19 cellular contexts compared by ENCODE assay signal in the genomic region with DNA sequence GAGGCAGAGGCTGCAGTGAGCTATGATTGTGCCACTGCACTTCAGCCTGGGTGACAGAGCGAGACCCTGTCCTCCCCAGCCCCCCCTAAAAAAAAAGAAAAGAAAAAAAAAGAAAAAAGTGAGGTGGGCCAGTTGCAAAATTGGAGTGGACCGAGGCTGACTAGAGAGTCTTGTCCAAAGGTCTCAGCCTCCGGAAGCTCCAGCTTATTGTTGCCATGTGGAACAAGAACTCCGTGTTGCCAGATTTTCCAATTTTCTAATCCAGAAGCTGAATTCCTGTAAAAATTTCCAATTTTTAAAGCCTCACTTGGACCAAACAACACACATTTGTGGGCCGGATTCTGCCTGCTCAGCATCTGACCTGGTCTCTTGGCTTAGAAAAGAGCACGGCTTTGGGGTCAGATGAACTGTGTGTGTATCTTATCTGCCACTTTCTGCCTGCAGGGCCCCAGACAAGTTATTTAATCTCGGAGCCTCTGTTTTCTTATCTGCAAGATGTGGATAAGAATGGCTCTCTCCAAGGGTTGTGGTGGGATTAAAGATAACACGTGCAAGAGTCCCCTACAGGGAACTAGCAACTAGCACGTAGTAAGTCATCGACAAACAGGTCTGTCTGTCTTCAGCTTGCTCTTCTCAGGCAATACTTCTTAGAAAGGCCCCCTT.
DNase-seq lines count a peak whose midpoint lies in the region; ATAC-seq, FAIRE-seq and TF ChIP-seq lines count a peak whose summit lies in the region.
"Had no signal": no experiment of that assay in that cellular context is flagged by ENCODE, and none has a peak within 500 bp of the region (broad histone marks: within the 10 kb centered on the region; RNA-seq: fewer than 3 reads in every experiment).

No MANE protein-coding gene starts in this region.

- H3K9ac ChIP-seq in HUES6 (ENCODE audit: low read length) = peak overlapping the region; percentile 49
- H3K9ac ChIP-seq in K562 (ENCODE audit: insufficient read depth in 1 of 2, low read depth in 2 of 2, low read length in 2 of 2) = no peak overlapping the region

- 0 out of 2 replicates have a peak, but pooled peaks cover 4% of the 10 kb centered on the region for H4K20me1 ChIP-seq in K562 (replicated peaks; ENCODE audit: control insufficient read depth, insufficient read depth, low read length)

- intact Hi-C loops in K562 (cut with micrococcal nuclease) = no loop called here
- intact Hi-C loops in right lobe of liver (cut with DNase I) = no loop called here

- no peak for TF ChIP-seq EP300 in A549 (IDR thresholded peaks at IDR 0.05)
- TF ChIP-seq EP300 in K562 (IDR thresholded peaks at IDR 0.05; ENCODE audit: low read length) = 0 out of 2 replicates have a peak, but pooled peaks have one; percentile 9

- POLR2A ChIA-PET in A549 (lab: Yijun Ruan, JAX) = no interaction called here
- POLR2A ChIA-PET in K562 (lab: Yijun Ruan, JAX) = no interaction called here

- WGBS in A549 (ENCODE audit: missing lambda C conversion rate) = 74% methylated on average over 10 of the region's 10 CpGs
- 4% methylated on average over 9 of the region's 10 CpGs for WGBS in K562 (ENCODE audit: insufficient coverage, low coverage, missing lambda C conversion rate)
- 37% methylated on average over 9 of the region's 10 CpGs for WGBS in right lobe of liver (ENCODE audit: insufficient coverage, low coverage, low lambda C conversion rate, missing lambda C conversion rate)

- H3K4me2 ChIP-seq in A549 = no peak overlapping the region
- H3K4me2 ChIP-seq in K562 (ENCODE audit: insufficient read depth, low read length) = no peak overlapping the region

- ATAC-seq in A549 (no peak), K562 (peak; percentile 47; the same call in 2 of the 3 replicates), right lobe of liver (peak; percentile 36 to 86 (median 54)), GM21737 (IDR thresholded peaks at IDR 0.05; ENCODE audit: unreplicated experiment) (no peak)
- ATAC-seq: Panc1 had no signal

- TF ChIP-seq CTCF in A549 (IDR thresholded peaks at IDR 0.05) = no peak
- no peak for TF ChIP-seq CTCF in K562 (IDR thresholded peaks at IDR 0.05 in 2 of 3, conservative IDR thresholded peaks at IDR 0.05 in 1 of 3; ENCODE audit: insufficient read depth in 2 of 3, low read depth in 1 of 3, low read length in 3 of 3)
- no peak for TF ChIP-seq CTCF in right lobe of liver (IDR thresholded peaks at IDR 0.05)

- no peak overlapping the region for H2AFZ ChIP-seq in K562 (ENCODE audit: low read depth, low read length)

- FAIRE-seq in A549 (lab: Jason Lieb, UNC) (no peak), K562 (lab: Jason Lieb, UNC) (no peak)
- FAIRE-seq: H1 had no signal

- no peak for TF ChIP-seq RAD21 in A549 (conservative IDR thresholded peaks at IDR 0.05 in 1 of 2, IDR thresholded peaks at IDR 0.05 in 1 of 2)
- no peak for TF ChIP-seq RAD21 in K562 (CRISPR knock-in tag; conservative IDR thresholded peaks at IDR 0.05 in 1 of 2, IDR thresholded peaks at IDR 0.05 in 1 of 2)

- no peaks in the 10 kb centered on the region for H3K9me1 ChIP-seq in K562 (ENCODE audit: control insufficient read depth, insufficient read depth, low read length)

- DNase-seq in A549 (ENCODE audit: low read depth in 1 of 2, low spot score in 1 of 2) = no peak
- peak in 3 of 4 experiments; percentile 36 to 55 (median 51) for DNase-seq in K562 (ENCODE audit: extremely low read depth in 1 of 4, low spot score in 3 of 4)
- no peak for DNase-seq in right lobe of liver
- DNase-seq in SJCRH30 = no peak
- DNase-seq in A172 (ENCODE audit: low spot score) = no peak
- DNase-seq in NCI-H69 (lab: John Stamatoyannopoulos, UW) = no peak
- DNase-seq: ACHN; CD4-positive, alpha-beta memory T cell; Karpas-422; MM.1S; NCI-H1105; NCI-H1694 treated with DMSO at 0.1 percent for 48 hours; NCI-H446; NCI-H748 treated with DMSO at 0.1 percent for 48 hours; SHP77 had no signal

- TF ChIP-seq POLR2A in A549 (IDR thresholded peaks at IDR 0.05; ENCODE audit: low read length) = no peak
- no peak for TF ChIP-seq POLR2A in K562 (conservative IDR thresholded peaks at IDR 0.05)
- no peak for TF ChIP-seq POLR2A in right lobe of liver (IDR thresholded peaks at IDR 0.05)

- H3K4me1 ChIP-seq in A549 (no peaks in the 10 kb centered on the region), HUES6 (ENCODE audit: control insufficient read depth, insufficient read depth, low read length) (peaks cover 8% of the 10 kb centered on the region; the same call in 1 of the 2 replicates), K562 (replicated peaks in 1 of 2; ENCODE audit: control insufficient read depth in 2 of 2, insufficient read depth in 2 of 2, low read length in 2 of 2) (peaks cover 0 to 5% of the 10 kb centered on the region in 2 experiments; a peak in 4 of 5 replicates), right lobe of liver (peaks cover 0 to 22% (median 5%) of the 10 kb centered on the region in 4 donors), SJCRH30 (no peaks in the 10 kb centered on the region)

- CTCF ChIA-PET in A549 (lab: Yijun Ruan, JAX) = interaction anchor here (0.6 to 1.3 kb wide), 3 partner anchors 10 to 442 kb away, joined by 3 read pairs; no protein-coding TSS in a partner anchor
- CTCF ChIA-PET in K562 (lab: Yijun Ruan, JAX; ENCODE audit: low intra/inter-chr PET ratio) = no interaction called here

- no peak overlapping the region for H3K4me3 ChIP-seq in A549
- H3K4me3 ChIP-seq in HUES6 (ENCODE audit: low read depth, low read length) = no peak overlapping the region
- no peak overlapping the region for H3K4me3 ChIP-seq in K562
- no peak overlapping the region for H3K4me3 ChIP-seq in right lobe of liver
- H3K4me3 ChIP-seq in SJCRH30 = no peak overlapping the region

- H3K27me3 ChIP-seq in HUES6 (ENCODE audit: control insufficient read depth, insufficient read depth, low read length) (peaks cover 7% of the 10 kb centered on the region; the same call in 1 of the 2 replicates), K562 (ENCODE audit: control insufficient read depth in 2 of 2, insufficient read depth in 2 of 2, low read length in 2 of 2) (peaks cover 6 to 41% of the 10 kb centered on the region in 2 experiments; a peak in 3 of 5 replicates), right lobe of liver (no peaks in the 10 kb centered on the region), SJCRH30 (peaks cover 14% of the 10 kb centered on the region)

- no TSS peak for BruUV-seq in K562 (replicated peaks; lab: Mats Ljungman, UMichigan)

- H3K27ac ChIP-seq in A549 (no peak overlapping the region), HUES6 (ENCODE audit: low read depth, low read length) (no peak overlapping the region), K562 (ENCODE audit: extremely low read depth, low read depth, low read length) (no peak overlapping the region), right lobe of liver (peak overlapping the region in 1 of 3 donors; percentile 46), SJCRH30 (no peak overlapping the region)

- no peaks in the 10 kb centered on the region for H3K79me2 ChIP-seq in K562 (ENCODE audit: control insufficient read depth, insufficient read depth, low read length)

- H3K36me3 ChIP-seq in HUES6 (ENCODE audit: control insufficient read depth, insufficient read depth, low read length) (no peaks in the 10 kb centered on the region), K562 (ENCODE audit: control insufficient read depth, insufficient read depth, low read length) (no peaks in the 10 kb centered on the region), right lobe of liver (no peaks in the 10 kb centered on the region), SJCRH30 (no peaks in the 10 kb centered on the region)

- no peaks in the 10 kb centered on the region for H3K9me3 ChIP-seq in A549
- H3K9me3 ChIP-seq in HUES6 (ENCODE audit: control insufficient read depth, insufficient read depth, low read depth, low read length) = no peaks in the 10 kb centered on the region
- no peaks in the 10 kb centered on the region for H3K9me3 ChIP-seq in K562 (replicated peaks; ENCODE audit: control insufficient read depth, insufficient read depth, low read depth, low read length)
- H3K9me3 ChIP-seq in right lobe of liver = no peaks in the 10 kb centered on the region
- H3K9me3 ChIP-seq in SJCRH30 (replicated peaks) = no peaks in the 10 kb centered on the region

- in situ Hi-C loops in K562 (cut with MboI) = no loop called here

TF ChIP-seq in A549, 52 proteins besides CTCF, POLR2A, EP300 and RAD21:
- TF ChIP-seq MAFK (IDR thresholded peaks at IDR 0.05; ENCODE audit: partially characterized antibody) = peak; percentile 39
- TF ChIP-seq, protein P1, sequence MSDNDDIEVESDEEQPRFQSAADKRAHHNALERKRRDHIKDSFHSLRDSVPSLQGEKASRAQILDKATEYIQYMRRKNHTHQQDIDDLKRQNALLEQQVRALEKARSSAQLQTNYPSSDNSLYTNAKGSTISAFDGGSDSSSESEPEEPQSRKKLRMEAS (IDR thresholded peaks at IDR 0.05) = no peak

TF ChIP-seq in K562, 482 proteins besides CTCF, POLR2A, EP300 and RAD21 (continues in another document):
- no peak for TF ChIP-seq CBX8 (IDR thresholded peaks at IDR 0.05; ENCODE audit: borderline replicate concordance, extremely low read depth, low read depth, low read length, poor library complexity, severe bottlenecking)
- TF ChIP-seq, protein P2, sequence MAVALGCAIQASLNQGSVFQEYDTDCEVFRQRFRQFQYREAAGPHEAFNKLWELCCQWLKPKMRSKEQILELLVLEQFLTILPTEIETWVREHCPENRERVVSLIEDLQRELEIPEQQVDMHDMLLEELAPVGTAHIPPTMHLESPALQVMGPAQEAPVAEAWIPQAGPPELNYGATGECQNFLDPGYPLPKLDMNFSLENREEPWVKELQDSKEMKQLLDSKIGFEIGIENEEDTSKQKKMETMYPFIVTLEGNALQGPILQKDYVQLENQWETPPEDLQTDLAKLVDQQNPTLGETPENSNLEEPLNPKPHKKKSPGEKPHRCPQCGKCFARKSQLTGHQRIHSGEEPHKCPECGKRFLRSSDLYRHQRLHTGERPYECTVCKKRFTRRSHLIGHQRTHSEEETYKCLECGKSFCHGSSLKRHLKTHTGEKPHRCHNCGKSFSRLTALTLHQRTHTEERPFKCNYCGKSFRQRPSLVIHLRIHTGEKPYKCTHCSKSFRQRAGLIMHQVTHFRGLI (CRISPR knock-in tag; IDR thresholded peaks at IDR 0.05) = no peak
- TF ChIP-seq, protein P3, sequence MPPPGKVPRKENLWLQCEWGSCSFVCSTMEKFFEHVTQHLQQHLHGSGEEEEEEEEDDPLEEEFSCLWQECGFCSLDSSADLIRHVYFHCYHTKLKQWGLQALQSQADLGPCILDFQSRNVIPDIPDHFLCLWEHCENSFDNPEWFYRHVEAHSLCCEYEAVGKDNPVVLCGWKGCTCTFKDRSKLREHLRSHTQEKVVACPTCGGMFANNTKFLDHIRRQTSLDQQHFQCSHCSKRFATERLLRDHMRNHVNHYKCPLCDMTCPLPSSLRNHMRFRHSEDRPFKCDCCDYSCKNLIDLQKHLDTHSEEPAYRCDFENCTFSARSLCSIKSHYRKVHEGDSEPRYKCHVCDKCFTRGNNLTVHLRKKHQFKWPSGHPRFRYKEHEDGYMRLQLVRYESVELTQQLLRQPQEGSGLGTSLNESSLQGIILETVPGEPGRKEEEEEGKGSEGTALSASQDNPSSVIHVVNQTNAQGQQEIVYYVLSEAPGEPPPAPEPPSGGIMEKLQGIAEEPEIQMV (tag; conservative IDR thresholded peaks at IDR 0.05; ENCODE audit: low read depth) = no peak

Comparison
In these comparisons a context has a peak if more than half of its experiments do, and no peak if none do; other contexts are left out.
1. ATAC-seq: peak in K562 (single experiment) and right lobe of liver (4 of 4); none in A549 (0 of 2) and GM21737 (single experiment).
2. DNase-seq: peak in K562 (3 of 4); none in A549 (0 of 2), right lobe of liver (0 of 3), SJCRH30 (0 of 2), A172 (single experiment) and NCI-H69 (single experiment).
3. Of the 35 proteins assayed by ChIP-seq in both K562 and A549: peak only in K562: EP300 and KDM1A; only in A549: MAFK; in both: none; in neither: 31; mixed calls (peak in some experiments, not most) for 1.